ENCODE assay signal across 1 cellular context in the genomic region with DNA sequence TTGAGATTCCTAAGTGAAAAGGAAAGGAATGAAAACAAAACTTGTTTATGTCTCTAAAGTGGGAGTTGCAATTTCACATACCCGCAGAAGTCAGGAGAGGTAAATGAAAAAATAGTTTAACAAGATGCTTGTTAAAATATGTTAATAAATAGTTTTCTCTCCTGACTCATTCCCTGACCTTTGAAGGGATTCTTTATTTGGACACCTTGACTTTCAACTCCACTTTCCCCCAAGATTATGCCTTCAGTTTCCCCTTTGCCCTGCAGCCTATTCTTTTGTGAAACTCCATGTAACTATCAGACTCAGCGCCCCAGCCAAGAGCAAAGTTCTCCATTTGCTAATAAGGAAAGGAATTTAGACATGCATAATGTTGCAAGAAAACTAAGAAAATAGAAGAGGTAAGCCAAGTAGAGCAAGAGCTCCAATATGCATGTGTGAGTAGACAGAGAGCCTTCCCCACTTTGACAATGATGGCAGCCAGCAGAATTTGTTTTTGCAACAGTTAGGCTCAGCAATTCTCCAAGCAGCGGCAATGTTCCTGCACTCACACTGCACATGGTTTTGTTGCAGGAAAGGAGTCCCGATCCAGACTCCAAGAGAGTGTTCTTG.
TF ChIP-seq lines count a peak whose summit lies in the region.

No MANE protein-coding gene starts in this region.

TF ChIP-seq in GM23338, 12 proteins besides CTCF, POLR2A, EP300 and RAD21 (continued from another document):
- TF ChIP-seq, protein P1, sequence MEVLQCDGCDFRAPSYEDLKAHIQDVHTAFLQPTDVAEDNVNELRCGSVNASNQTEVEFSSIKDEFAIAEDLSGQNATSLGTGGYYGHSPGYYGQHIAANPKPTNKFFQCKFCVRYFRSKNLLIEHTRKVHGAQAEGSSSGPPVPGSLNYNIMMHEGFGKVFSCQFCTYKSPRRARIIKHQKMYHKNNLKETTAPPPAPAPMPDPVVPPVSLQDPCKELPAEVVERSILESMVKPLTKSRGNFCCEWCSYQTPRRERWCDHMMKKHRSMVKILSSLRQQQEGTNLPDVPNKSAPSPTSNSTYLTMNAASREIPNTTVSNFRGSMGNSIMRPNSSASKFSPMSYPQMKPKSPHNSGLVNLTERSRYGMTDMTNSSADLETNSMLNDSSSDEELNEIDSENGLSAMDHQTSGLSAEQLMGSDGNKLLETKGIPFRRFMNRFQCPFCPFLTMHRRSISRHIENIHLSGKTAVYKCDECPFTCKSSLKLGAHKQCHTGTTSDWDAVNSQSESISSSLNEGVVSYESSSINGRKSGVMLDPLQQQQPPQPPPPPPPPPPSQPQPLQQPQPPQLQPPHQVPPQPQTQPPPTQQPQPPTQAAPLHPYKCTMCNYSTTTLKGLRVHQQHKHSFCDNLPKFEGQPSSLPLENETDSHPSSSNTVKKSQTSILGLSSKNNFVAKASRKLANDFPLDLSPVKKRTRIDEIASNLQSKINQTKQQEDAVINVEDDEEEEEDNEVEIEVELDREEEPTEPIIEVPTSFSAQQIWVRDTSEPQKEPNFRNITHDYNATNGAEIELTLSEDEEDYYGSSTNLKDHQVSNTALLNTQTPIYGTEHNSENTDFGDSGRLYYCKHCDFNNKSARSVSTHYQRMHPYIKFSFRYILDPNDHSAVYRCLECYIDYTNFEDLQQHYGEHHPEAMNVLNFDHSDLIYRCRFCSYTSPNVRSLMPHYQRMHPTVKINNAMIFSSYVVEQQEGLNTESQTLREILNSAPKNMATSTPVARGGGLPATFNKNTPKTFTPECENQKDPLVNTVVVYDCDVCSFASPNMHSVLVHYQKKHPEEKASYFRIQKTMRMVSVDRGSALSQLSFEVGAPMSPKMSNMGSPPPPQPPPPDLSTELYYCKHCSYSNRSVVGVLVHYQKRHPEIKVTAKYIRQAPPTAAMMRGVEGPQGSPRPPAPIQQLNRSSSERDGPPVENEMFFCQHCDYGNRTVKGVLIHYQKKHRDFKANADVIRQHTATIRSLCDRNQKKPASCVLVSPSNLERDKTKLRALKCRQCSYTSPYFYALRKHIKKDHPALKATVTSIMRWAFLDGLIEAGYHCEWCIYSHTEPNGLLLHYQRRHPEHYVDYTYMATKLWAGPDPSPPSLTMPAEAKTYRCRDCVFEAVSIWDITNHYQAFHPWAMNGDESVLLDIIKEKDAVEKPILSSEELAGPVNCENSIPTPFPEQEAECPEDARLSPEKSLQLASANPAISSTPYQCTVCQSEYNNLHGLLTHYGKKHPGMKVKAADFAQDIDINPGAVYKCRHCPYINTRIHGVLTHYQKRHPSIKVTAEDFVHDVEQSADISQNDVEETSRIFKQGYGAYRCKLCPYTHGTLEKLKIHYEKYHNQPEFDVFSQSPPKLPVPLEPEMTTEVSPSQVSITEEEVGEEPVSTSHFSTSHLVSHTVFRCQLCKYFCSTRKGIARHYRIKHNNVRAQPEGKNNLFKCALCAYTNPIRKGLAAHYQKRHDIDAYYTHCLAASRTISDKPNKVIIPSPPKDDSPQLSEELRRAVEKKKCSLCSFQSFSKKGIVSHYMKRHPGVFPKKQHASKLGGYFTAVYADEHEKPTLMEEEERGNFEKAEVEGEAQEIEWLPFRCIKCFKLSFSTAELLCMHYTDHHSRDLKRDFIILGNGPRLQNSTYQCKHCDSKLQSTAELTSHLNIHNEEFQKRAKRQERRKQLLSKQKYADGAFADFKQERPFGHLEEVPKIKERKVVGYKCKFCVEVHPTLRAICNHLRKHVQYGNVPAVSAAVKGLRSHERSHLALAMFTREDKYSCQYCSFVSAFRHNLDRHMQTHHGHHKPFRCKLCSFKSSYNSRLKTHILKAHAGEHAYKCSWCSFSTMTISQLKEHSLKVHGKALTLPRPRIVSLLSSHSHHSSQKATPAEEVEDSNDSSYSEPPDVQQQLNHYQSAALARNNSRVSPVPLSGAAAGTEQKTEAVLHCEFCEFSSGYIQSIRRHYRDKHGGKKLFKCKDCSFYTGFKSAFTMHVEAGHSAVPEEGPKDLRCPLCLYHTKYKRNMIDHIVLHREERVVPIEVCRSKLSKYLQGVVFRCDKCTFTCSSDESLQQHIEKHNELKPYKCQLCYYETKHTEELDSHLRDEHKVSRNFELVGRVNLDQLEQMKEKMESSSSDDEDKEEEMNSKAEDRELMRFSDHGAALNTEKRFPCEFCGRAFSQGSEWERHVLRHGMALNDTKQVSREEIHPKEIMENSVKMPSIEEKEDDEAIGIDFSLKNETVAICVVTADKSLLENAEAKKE (CRISPR knock-in tag; IDR thresholded peaks at IDR 0.05), result no peak
- no peak for TF ChIP-seq ETS1 (IDR thresholded peaks at IDR 0.05)
- TF ChIP-seq STAT1 (IDR thresholded peaks at IDR 0.05; ENCODE audit: unreplicated experiment), result no peak
- TF ChIP-seq ZNF331 (CRISPR knock-in tag; IDR thresholded peaks at IDR 0.05; ENCODE audit: low read depth), result no peak
- TF ChIP-seq EZH2 (IDR thresholded peaks at IDR 0.05; ENCODE audit: low read depth, unreplicated experiment), result no peak
TF ChIP-seq in GM23338: peak in this region for 0.
